ENCODE assay signal across 22 cellular contexts in the genomic region with DNA sequence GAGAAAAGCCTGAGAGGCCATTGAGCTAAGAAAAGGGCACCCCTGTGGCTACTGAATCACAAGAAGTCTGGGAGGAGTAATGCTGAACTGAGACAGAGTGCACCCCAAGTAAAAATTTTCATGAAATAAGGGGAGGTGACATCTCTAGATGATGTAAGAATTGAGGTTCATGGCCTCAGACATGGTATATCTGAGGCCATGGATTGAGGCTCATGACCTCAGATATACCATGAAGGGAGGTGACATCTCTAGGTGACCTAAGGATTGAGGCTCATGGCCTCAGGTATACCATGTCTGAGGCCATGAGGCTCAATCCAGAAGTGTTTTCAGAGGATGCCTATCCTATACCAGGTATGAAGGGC.
"Had no signal": no experiment of that assay in that cellular context is flagged by ENCODE, and none has a peak within 500 bp of the region (broad histone marks: within the 10 kb centered on the region; RNA-seq: fewer than 3 reads in every experiment).

No MANE protein-coding gene starts in this region.

- H3K4me3 Mint-ChIP-seq: T-helper 1 cell treated with Interleukin-12 subunit alpha and Interleukin-12 subunit beta and Interleukin-4 antibody, amounts not matched to agents 30 μg/mL and 1 μg/mL, for 36 hours; WTC11 had no signal

- H3K4me1 Mint-ChIP-seq: WTC11 had no signal

- ATAC-seq: WTC11 had no signal

- H3K36me3 Mint-ChIP-seq: WTC11 had no signal

- H3K27ac Mint-ChIP-seq: activated T-helper 2 cell treated with anti-CD3 and anti-CD28 coated beads, Interferon-gamma antibody, Interleukin-2, Interleukin-4, amounts not matched to agents 10 μg/mL and 5 μg/mL and 100 μg/mL, durations not matched to agents 14 hours and 24 hours and 36 hours; T-helper 1 cell treated with Interleukin-12 subunit alpha and Interleukin-12 subunit beta and Interleukin-4 antibody, amounts not matched to agents 30 μg/mL and 1 μg/mL, for 36 hours; WTC11 had no signal

- DNase-seq: activated CD4-positive, alpha-beta T cell treated with anti-CD3 and anti-CD28 coated beads, Interleukin-2, amount 50 U/mL, for 48 hours; activated CD8-positive, alpha-beta memory T cell treated with anti-CD3 and anti-CD28 coated beads, Interleukin-2, amount 50 U/mL, for 4 hours; activated gamma-delta T cell treated with Interleukin-2 at 50 U/mL for 16 hours; activated naive CD4-positive, alpha-beta T cell treated with anti-CD3 and anti-CD28 coated beads, Interleukin-2, amount 50 U/mL, for 16 hours; activated T-cell treated with anti-CD3 and anti-CD28 coated beads, Interleukin-2, amount 50 U/mL, for 1 hour; brain microvascular endothelial cell; NCI-H1092; NCI-H1417; NCI-H1694; NCI-H2029; NCI-H2107; NCI-H345; NCI-H510A; NCI-H526 treated with DMSO at 0.1 percent for 48 hours; NCI-H82; NK-92 treated with Interleukin-12 subunit alpha and Interleukin-12 subunit beta, amount 100 ng/mL, for 24 hours; PC-9; SHP77 treated with DMSO at 0.1 percent for 48 hours; T-helper 9 cell had no signal
